In genomic region chr4:38310446-38311043, GRCh38 we compare ENCODE assay signal across 8 cellular contexts.
DNase-seq lines count a peak whose midpoint lies in the region; ATAC-seq lines count a peak whose summit lies in the region.

No MANE protein-coding gene starts in this region.

- ATAC-seq in GM18907 (IDR thresholded peaks at IDR 0.05; ENCODE audit: unreplicated experiment), result peak; percentile 93
- ATAC-seq in HG03045 (IDR thresholded peaks at IDR 0.05; ENCODE audit: unreplicated experiment), result peak; percentile 95

- H3K4me3 Mint-ChIP-seq in immature natural killer cell, result peak overlapping the region; percentile 54 to 78 (median 67)
- peak overlapping the region; percentile 41 for H3K4me3 Mint-ChIP-seq in stimulated activated naive CD8-positive, alpha-beta T cell treated with anti-CD3 and anti-CD28 coated beads, Interleukin-15, Interleukin-2, amounts not matched to agents 100 ng/mL and 50 ng/mL, for 24 hours

- peaks cover 5 to 11% (median 5%) of the 10 kb centered on the region in 3 donors for H3K27me3 Mint-ChIP-seq in immature natural killer cell (ENCODE audit: low read depth in 3 of 3)
- H3K27me3 Mint-ChIP-seq in stimulated activated naive CD8-positive, alpha-beta T cell treated with anti-CD3 and anti-CD28 coated beads, Interleukin-15, Interleukin-2, amounts not matched to agents 100 ng/mL and 50 ng/mL, for 24 hours, result peaks cover 12% of the 10 kb centered on the region

- peak; percentile 75 for DNase-seq in activated CD4-positive, alpha-beta T cell treated with anti-CD3 and anti-CD28 coated beads for 48 hours
- DNase-seq in immature natural killer cell, result peak; percentile 82 to 85 (median 83)
- no peak for DNase-seq in superior temporal gyrus (ENCODE audit: extremely low spot score)
- DNase-seq in KG1 (lab: John Stamatoyannopoulos, UW), result no peak
- DNase-seq in kidney glomerular epithelial cell (lab: John Stamatoyannopoulos, UW), result no peak

- no peaks in the 10 kb centered on the region for H3K36me3 Mint-ChIP-seq in immature natural killer cell
- peaks cover 4% of the 10 kb centered on the region for H3K36me3 Mint-ChIP-seq in stimulated activated naive CD8-positive, alpha-beta T cell treated with anti-CD3 and anti-CD28 coated beads, Interleukin-15, Interleukin-2, amounts not matched to agents 100 ng/mL and 50 ng/mL, for 24 hours (ENCODE audit: low read depth)

- H3K4me1 Mint-ChIP-seq in immature natural killer cell, result peaks cover 41 to 50% of the 10 kb centered on the region in 2 donors
- peaks cover 80% of the 10 kb centered on the region for H3K4me1 Mint-ChIP-seq in stimulated activated naive CD8-positive, alpha-beta T cell treated with anti-CD3 and anti-CD28 coated beads, Interleukin-15, Interleukin-2, amounts not matched to agents 100 ng/mL and 50 ng/mL, for 24 hours (ENCODE audit: low read depth)

- no peaks in the 10 kb centered on the region for H3K9me3 Mint-ChIP-seq in immature natural killer cell
- H3K9me3 Mint-ChIP-seq in stimulated activated naive CD8-positive, alpha-beta T cell treated with anti-CD3 and anti-CD28 coated beads, Interleukin-15, Interleukin-2, amounts not matched to agents 100 ng/mL and 50 ng/mL, for 24 hours, result peaks cover 5% of the 10 kb centered on the region

- peak overlapping the region; percentile 74 to 89 (median 88) for H3K27ac Mint-ChIP-seq in immature natural killer cell
- peak overlapping the region; percentile 86 for H3K27ac Mint-ChIP-seq in stimulated activated naive CD8-positive, alpha-beta T cell treated with anti-CD3 and anti-CD28 coated beads, Interleukin-15, Interleukin-2, amounts not matched to agents 100 ng/mL and 50 ng/mL, for 24 hours

Comparison
In these comparisons a context has a peak if more than half of its experiments do, and no peak if none do; other contexts are left out.
1. DNase-seq: peak in activated CD4-positive, alpha-beta T cell treated with anti-CD3 and anti-CD28 coated beads for 48 hours (single experiment) and immature natural killer cell (3 of 3); none in superior temporal gyrus (single experiment), KG1 (single experiment) and kidney glomerular epithelial cell (single experiment).